ENCODE assay signal across 1 cellular context in genomic region chr3:146164951-146165350, GRCh38.
TF ChIP-seq lines count a peak whose summit lies in the region.

No MANE protein-coding gene starts in this region.

TF ChIP-seq in HepG2, 621 proteins besides CTCF, POLR2A, EP300 and RAD21:
- TF ChIP-seq TEAD3 (CRISPR knock-in tag; optimal IDR thresholded peaks at IDR 0.05; ENCODE audit: borderline replicate concordance) (no peak), ZNF256 (CRISPR knock-in tag; conservative IDR thresholded peaks at IDR 0.05) (no peak), ELF1 (CRISPR knock-in tag; IDR thresholded peaks at IDR 0.05) (0 out of 2 replicates have a peak, but pooled peaks have one; percentile 50), ZNF883 (CRISPR knock-in tag; IDR thresholded peaks at IDR 0.05; ENCODE audit: not compliant biosample characterization) (no peak), MIXL1 (CRISPR knock-in tag; IDR thresholded peaks at IDR 0.05) (no peak), GABPA (IDR thresholded peaks at IDR 0.05; ENCODE audit: low read depth, low read length) (no peak), GABPA (CRISPR knock-in tag; IDR thresholded peaks at IDR 0.05; ENCODE audit: low read depth) (peak; percentile 33; the same call in 1 of the 2 replicates)
